8 cellular contexts compared by ENCODE assay signal in the genomic region with DNA sequence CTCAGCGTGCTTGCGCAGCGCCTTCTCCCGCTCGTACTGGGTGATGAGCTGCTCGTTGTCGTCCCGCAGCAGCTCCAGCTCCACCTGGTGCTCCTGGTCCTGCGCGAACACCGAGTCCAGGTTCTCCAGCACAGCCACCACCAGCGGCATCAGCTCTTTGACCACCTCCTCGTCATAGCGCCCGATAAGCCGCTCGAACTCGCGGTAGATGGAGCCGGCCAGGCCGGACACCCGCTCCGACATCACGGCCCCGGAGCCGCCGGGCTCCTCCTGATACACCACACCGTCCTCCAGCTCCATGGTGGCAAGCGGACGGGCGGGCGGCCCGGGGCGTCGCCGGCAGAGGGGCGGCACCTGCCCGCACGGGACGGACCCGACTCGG.
DNase-seq lines count a peak whose midpoint lies in the region; ATAC-seq and TF ChIP-seq lines count a peak whose summit lies in the region.

No MANE protein-coding gene starts in this region.

- H3K4me1 ChIP-seq in muscle layer of colon (ENCODE audit: insufficient read depth, low read length), result peaks cover 23% of the 10 kb centered on the region
- peaks cover 0 to 47% (median 32%) of the 10 kb centered on the region in 4 donors for H3K4me1 ChIP-seq in tibial artery

- DNase-seq in GM10266 (ENCODE audit: extremely low spot score), result no peak
- DNase-seq in KG1 (lab: John Stamatoyannopoulos, UW), result peak; percentile 47
- DNase-seq in epithelial cell of esophagus (ENCODE audit: low read depth), result peak; percentile 53
- DNase-seq in tibial artery, result no peak

- ATAC-seq in GM21723 (IDR thresholded peaks at IDR 0.05; ENCODE audit: unreplicated experiment), result peak; percentile 32
- ATAC-seq in activated CD4-positive, CD25-positive, alpha-beta regulatory T cell treated with anti-CD3 and anti-CD28 coated beads, Interleukin-2, amount 50 U/mL, for 24 hours, result peak; percentile 51 to 54
- no peak for ATAC-seq in GM18520 (IDR thresholded peaks at IDR 0.05; ENCODE audit: unreplicated experiment)

- intact Hi-C loops in tibial artery (cut with DNase I; ENCODE audit: low total_unique reads), result loop anchor here (2.0 to 5.0 kb wide), 2 partner anchors 32 to 47 kb away; a partner anchor contains a TSS

- no peaks in the 10 kb centered on the region for H3K36me3 ChIP-seq in muscle layer of colon (ENCODE audit: insufficient read depth, low read length)
- no peaks in the 10 kb centered on the region for H3K36me3 ChIP-seq in tibial artery

- H3K27ac ChIP-seq in muscle layer of colon (ENCODE audit: low read depth, low read length) (peak overlapping the region; percentile 96), tibial artery (peak overlapping the region; percentile 97 to 99)

- H3K9ac ChIP-seq in muscle layer of colon (ENCODE audit: low read length), result peak overlapping the region; percentile 79

- H3K27me3 ChIP-seq in muscle layer of colon (ENCODE audit: control insufficient read depth in 1 of 2, insufficient read depth in 2 of 2, low read length in 2 of 2), result no peaks in the 10 kb centered on the region
- H3K27me3 ChIP-seq in tibial artery, result no peaks in the 10 kb centered on the region

- H3K9me3 ChIP-seq in muscle layer of colon (ENCODE audit: low read length) (no peaks in the 10 kb centered on the region), tibial artery (no peaks in the 10 kb centered on the region)

- peak; percentile 16 for TF ChIP-seq CTCF in GM10266 (IDR thresholded peaks at IDR 0.05; ENCODE audit: control insufficient read depth, insufficient read depth, low read depth, missing control alignments)
- no peak for TF ChIP-seq CTCF in epithelial cell of esophagus (IDR thresholded peaks at IDR 0.05; ENCODE audit: insufficient read depth, low read depth, low read length, missing control alignments)
- TF ChIP-seq CTCF in tibial artery (IDR thresholded peaks at IDR 0.05), result no peak

- H3K4me3 ChIP-seq in epithelial cell of esophagus (ENCODE audit: low read length) (peak overlapping the region; percentile 90), muscle layer of colon (ENCODE audit: low read depth in 1 of 2, low read length in 2 of 2) (peak overlapping the region; percentile 83 to 86), tibial artery (peak overlapping the region; percentile 86 to 98)

Comparison
In these comparisons a context has a peak if more than half of its experiments do, and no peak if none do; other contexts are left out.
1. DNase-seq: peak in KG1 (single experiment) and epithelial cell of esophagus (single experiment); none in GM10266 (single experiment) and tibial artery (0 of 2).
2. Peak in every context shown above with its lines, with median percentiles within 50 percentile points of each other: H3K4me3 ChIP-seq.